Comparison of ENCODE assay signal across 21 cellular contexts in genomic region chr12:85186236-85186635, GRCh38.
DNase-seq lines count a peak whose midpoint lies in the region; FAIRE-seq and TF ChIP-seq lines count a peak whose summit lies in the region.
"Had no signal": no experiment of that assay in that cellular context is flagged by ENCODE, and none has a peak within 500 bp of the region (broad histone marks: within the 10 kb centered on the region; RNA-seq: fewer than 3 reads in every experiment).

No MANE protein-coding gene starts in this region.

- TF ChIP-seq EP300 in H1 (IDR thresholded peaks at IDR 0.05; ENCODE audit: borderline replicate concordance in 1 of 2, low read depth in 2 of 2, low read length in 2 of 2): no peak

- no peaks in the 10 kb centered on the region for H3K27me3 Mint-ChIP-seq in CD8-positive, alpha-beta memory T cell
- H3K27me3 Mint-ChIP-seq: CD4-positive, alpha-beta memory T cell; CD4-positive, CD25-positive, alpha-beta regulatory T cell had no signal

- no peak overlapping the region for H3K4ac ChIP-seq in H1 (replicated peaks; ENCODE audit: insufficient read length, low read depth, low read length)

- H2BK5ac ChIP-seq in H1 (ENCODE audit: low read depth, low read length): no peak overlapping the region

- no peak overlapping the region for H3K4me3 ChIP-seq in H1 (ENCODE audit: extremely low read depth in 1 of 4, insufficient read depth in 2 of 4, low read depth in 3 of 4, low read length in 4 of 4)
- H3K4me3 ChIP-seq in spleen: no peak overlapping the region
- no peak overlapping the region for H3K4me3 ChIP-seq in CD8-positive, alpha-beta memory T cell (ENCODE audit: low read length)
- H3K4me3 ChIP-seq: BLaER1 had no signal

- no peak overlapping the region for H3K18ac ChIP-seq in H1 (ENCODE audit: extremely low read depth, low read length)

- H2AFZ ChIP-seq in H1 (ENCODE audit: low read length): no peak overlapping the region

- H3K9ac ChIP-seq in H1 (replicated peaks in 1 of 4; ENCODE audit: extremely low read depth in 1 of 4, low read depth in 3 of 4, low read length in 3 of 4): no peak overlapping the region
- H3K9ac ChIP-seq: BLaER1 had no signal

- no peak overlapping the region for H3K14ac ChIP-seq in H1 (ENCODE audit: insufficient read length)

- H3K23me2 ChIP-seq in H1 (ENCODE audit: low read depth, low read length): no peaks in the 10 kb centered on the region

- H3K27ac ChIP-seq in H1 (ENCODE audit: low read depth, low read length) (no peak overlapping the region), spleen (no peak overlapping the region)
- H3K27ac ChIP-seq in CD8-positive, alpha-beta memory T cell (ENCODE audit: low read depth, low read length): no peak overlapping the region
- H3K27ac ChIP-seq: 22Rv1, BLaER1 had no signal

- TF ChIP-seq POLR2A in H1 (IDR thresholded peaks at IDR 0.05; ENCODE audit: control extremely low read depth in 1 of 2, low read depth in 2 of 2, low read length in 2 of 2): no peak
- no peak for TF ChIP-seq POLR2A in spleen (IDR thresholded peaks at IDR 0.05)

- no peaks in the 10 kb centered on the region for H3K79me1 ChIP-seq in H1 (ENCODE audit: low read depth, low read length)

- FAIRE-seq in H1 (lab: Jason Lieb, UNC): peak; percentile 28
- FAIRE-seq: GM12891, GM19239 had no signal

- CTCF ChIA-PET in H1 (lab: Charles Lee; ENCODE audit: partially characterized antibody): interaction anchor here (1.0 kb wide), 1 partner anchor 88 kb away, joined by 3 read pairs; no protein-coding TSS in a partner anchor
- CTCF ChIA-PET in CD8-positive, alpha-beta memory T cell (lab: Charles Lee): no interaction called here

- H3K27ac Mint-ChIP-seq in CD8-positive, alpha-beta memory T cell: no peak overlapping the region
- H3K27ac Mint-ChIP-seq: CD14-positive monocyte; CD4-positive, alpha-beta memory T cell; CD4-positive, CD25-positive, alpha-beta regulatory T cell had no signal

- H3K9me3 ChIP-seq in H1 (ENCODE audit: insufficient read depth in 2 of 2, low read depth in 1 of 2, low read length in 1 of 2): no peaks in the 10 kb centered on the region
- no peaks in the 10 kb centered on the region for H3K9me3 ChIP-seq in spleen
- no peaks in the 10 kb centered on the region for H3K9me3 ChIP-seq in CD8-positive, alpha-beta memory T cell (ENCODE audit: low read length)
- H3K9me3 ChIP-seq: BE2C, BLaER1 had no signal

- H3K4me2 ChIP-seq in H1 (ENCODE audit: insufficient read depth in 1 of 2, low read depth in 2 of 2, low read length in 2 of 2): no peak overlapping the region
- H3K4me2 ChIP-seq: BLaER1 had no signal

- H2BK20ac ChIP-seq in H1 (ENCODE audit: low read length): no peak overlapping the region

- no peak overlapping the region for H2BK12ac ChIP-seq in H1 (ENCODE audit: low read depth, low read length)

- no peak overlapping the region for H3K23ac ChIP-seq in H1 (ENCODE audit: insufficient read length)

- H3K56ac ChIP-seq in H1 (replicated peaks; ENCODE audit: insufficient read length, low read depth, low read length): no peak overlapping the region

- H4K20me1 ChIP-seq in H1 (replicated peaks in 1 of 2; ENCODE audit: control insufficient read depth in 1 of 2, insufficient read depth in 2 of 2, low read length in 2 of 2): no peaks in the 10 kb centered on the region
- H4K20me1 ChIP-seq: BLaER1 had no signal

- H4K8ac ChIP-seq in H1 (ENCODE audit: extremely low read depth, insufficient read depth, low read length): no peak overlapping the region

- no peaks in the 10 kb centered on the region for H3K36me3 Mint-ChIP-seq in CD8-positive, alpha-beta memory T cell
- H3K36me3 Mint-ChIP-seq: CD14-positive monocyte; CD4-positive, alpha-beta memory T cell; CD4-positive, CD25-positive, alpha-beta regulatory T cell had no signal

- H2BK15ac ChIP-seq in H1 (ENCODE audit: low read length): no peak overlapping the region

- no peak overlapping the region for H4K5ac ChIP-seq in H1 (ENCODE audit: insufficient read length, low read depth, low read length)

- no peak overlapping the region for H4K91ac ChIP-seq in H1 (replicated peaks; ENCODE audit: insufficient read length, low read length)

- H3K27me3 ChIP-seq in H1 (replicated peaks in 1 of 4; ENCODE audit: control insufficient read depth in 3 of 4, extremely low read depth in 1 of 4, insufficient read depth in 3 of 4, low read length in 3 of 4) (no peaks in the 10 kb centered on the region), spleen (replicated peaks in 1 of 7) (no peaks in the 10 kb centered on the region)
- no peaks in the 10 kb centered on the region for H3K27me3 ChIP-seq in CD8-positive, alpha-beta memory T cell (ENCODE audit: insufficient read depth, low read length, poor library complexity, severe bottlenecking)
- H3K27me3 ChIP-seq: BE2C, BLaER1 had no signal

- no peaks in the 10 kb centered on the region for H3K4me1 ChIP-seq in H1 (replicated peaks in 1 of 4; ENCODE audit: control insufficient read depth in 3 of 4, insufficient read depth in 4 of 4, low read length in 3 of 4)
- no peaks in the 10 kb centered on the region for H3K4me1 ChIP-seq in spleen
- no peaks in the 10 kb centered on the region for H3K4me1 ChIP-seq in CD8-positive, alpha-beta memory T cell (ENCODE audit: insufficient read depth, low read length)
- H3K4me1 ChIP-seq: BE2C, BLaER1 had no signal

- DNase-seq in NCI-H82 (lab: John Stamatoyannopoulos, UW) (peak; percentile 46), NCI-H82 treated with DMSO at 0.1 percent for 48 hours (lab: John Stamatoyannopoulos, UW; ENCODE audit: unreplicated experiment) (no peak), H1 (ENCODE audit: low read depth in 1 of 2, low spot score in 2 of 2) (no peak), spleen (no peak), HT-29 (ENCODE audit: low spot score) (no peak)
- DNase-seq in CD8-positive, alpha-beta memory T cell: no peak
- DNase-seq: ACHN; BE2C; C1 segment of cervical spinal cord; CD4-positive, alpha-beta memory T cell; CD4-positive, CD25-positive, alpha-beta regulatory T cell; COR-L47; DMS 273 treated with DMSO at 0.1 percent for 48 hours; DMS79 treated with DMSO at 0.1 percent for 48 hours; GF-D8 had no signal

- peaks cover 0 to 9% (median 0%) of the 10 kb centered on the region in 5 donors for H3K9me3 Mint-ChIP-seq in CD8-positive, alpha-beta memory T cell
- H3K9me3 Mint-ChIP-seq: CD14-positive monocyte had no signal

- H3K79me2 ChIP-seq in H1 (ENCODE audit: control insufficient read depth in 1 of 2, insufficient read depth in 2 of 2, low read length in 2 of 2): no peaks in the 10 kb centered on the region

- intact Hi-C loops in spleen (cut with DNase I; ENCODE audit: low total_unique reads): no loop called here

- H3K4me1 Mint-ChIP-seq in CD8-positive, alpha-beta memory T cell: no peaks in the 10 kb centered on the region
- H3K4me1 Mint-ChIP-seq: CD14-positive monocyte; CD4-positive, alpha-beta memory T cell; CD4-positive, CD25-positive, alpha-beta regulatory T cell had no signal

- WGBS in H1 (ENCODE audit: extremely low coverage in 1 of 2, insufficient coverage in 1 of 2, insufficient read length in 1 of 2, insufficient replicate concordance in 2 of 2, low coverage in 1 of 2, low lambda C conversion rate in 2 of 2, missing lambda C conversion rate in 1 of 2), 2 experiments: 92% methylated on average over 3 of the region's 3 CpGs; no CpG with 5 or more reads in 1 of the 2 experiments
- WGBS in spleen, 5 donors: 74 to 81% (median 75%) methylated on average over 3 of the region's 3 CpGs

- no peak overlapping the region for H2BK120ac ChIP-seq in H1 (replicated peaks; ENCODE audit: low read depth, low read length)

- TF ChIP-seq CTCF in H1 (IDR thresholded peaks at IDR 0.05; ENCODE audit: control extremely low read depth in 1 of 3, insufficient read depth in 1 of 3, low read depth in 1 of 3, low read length in 3 of 3) (no peak), spleen (IDR thresholded peaks at IDR 0.05 in 8 of 11, conservative IDR thresholded peaks at IDR 0.05 in 3 of 11) (no peak)

- H3K36me3 ChIP-seq in H1 (ENCODE audit: control insufficient read depth in 2 of 4, insufficient read depth in 4 of 4, low read length in 3 of 4) (no peaks in the 10 kb centered on the region), spleen (no peaks in the 10 kb centered on the region)
- no peaks in the 10 kb centered on the region for H3K36me3 ChIP-seq in CD8-positive, alpha-beta memory T cell (ENCODE audit: insufficient read depth, low read length)
- H3K36me3 ChIP-seq: BE2C, BLaER1 had no signal

- no peak overlapping the region for H3K4me3 Mint-ChIP-seq in CD8-positive, alpha-beta memory T cell
- H3K4me3 Mint-ChIP-seq: CD14-positive monocyte; CD4-positive, alpha-beta memory T cell; CD4-positive, CD25-positive, alpha-beta regulatory T cell had no signal

- no peak for TF ChIP-seq RAD21 in H1 (IDR thresholded peaks at IDR 0.05 in 1 of 2, conservative IDR thresholded peaks at IDR 0.05 in 1 of 2; ENCODE audit: low read depth in 2 of 2, low read length in 2 of 2)

- POLR2A ChIA-PET in H1 (lab: Charles Lee; ENCODE audit: partially characterized antibody): no interaction called here
- POLR2A ChIA-PET in CD8-positive, alpha-beta memory T cell (lab: Charles Lee): no interaction called here

- no peak overlapping the region for H2AK5ac ChIP-seq in H1 (ENCODE audit: low read depth, low read length)

TF ChIP-seq in PFSK-1, 5 proteins besides CTCF, POLR2A, EP300 and RAD21 (continues in another document):
- TF ChIP-seq POLR2AphosphoS5 (IDR thresholded peaks at IDR 0.05; ENCODE audit: low read depth, low read length): peak; percentile 51; the same call in 1 of the 2 replicates

TF ChIP-seq in H1, 55 proteins besides CTCF, POLR2A, EP300 and RAD21 (continues in another document):
- TF ChIP-seq EZH2 (IDR thresholded peaks at IDR 0.05; ENCODE audit: low read depth, low read length, severe bottlenecking) (no peak), USF2 (IDR thresholded peaks at IDR 0.05; ENCODE audit: low read length) (no peak), RXRA (IDR thresholded peaks at IDR 0.05; ENCODE audit: insufficient read depth, low read depth, low read length) (no peak), GTF2F1 (IDR thresholded peaks at IDR 0.05; ENCODE audit: borderline replicate concordance, low read depth, low read length) (no peak), TCF12 (IDR thresholded peaks at IDR 0.05; ENCODE audit: low read depth, low read length) (no peak)
